Comparison of ENCODE assay signal across 15 cellular contexts in the genomic region with DNA sequence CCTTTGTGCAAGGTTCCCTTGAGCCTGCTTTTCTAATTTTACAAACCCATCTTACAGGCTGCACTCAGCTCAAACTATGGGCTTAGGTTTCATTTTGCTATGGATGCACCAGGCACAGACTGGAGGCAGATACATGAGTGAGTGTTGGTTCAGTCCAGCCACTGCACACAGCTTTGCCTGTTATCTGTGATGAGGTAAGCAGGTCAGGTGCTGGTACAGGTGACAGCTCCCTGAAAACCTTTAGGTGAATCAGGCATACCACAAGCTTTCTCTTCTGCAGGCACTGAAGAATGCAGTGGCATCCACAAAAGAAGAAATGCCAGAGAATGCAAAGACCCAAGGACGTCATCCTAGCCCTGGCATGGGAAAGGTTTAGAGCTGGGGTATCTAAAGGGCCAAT. TPM values are rescaled to one million over a fixed set of nuclear protein-coding genes. Genes with fewer than 3 reads are reported as not detected.
"Had no signal": no experiment of that assay in that cellular context is flagged by ENCODE, and none has a peak within 500 bp of the region (broad histone marks: within the 10 kb centered on the region; RNA-seq: fewer than 3 reads in every experiment).

No MANE protein-coding gene starts in this region.

RNA-seq across cellular contexts. Expression of a gene that starts 3.3 kb away (rescaled TPM):
- total RNA-seq: activated B cell treated with CpG ODN at 0.5 μM for 24 hours; activated CD4-positive, alpha-beta memory T cell treated with anti-CD3 and anti-CD28 coated beads for 36 hours; activated CD4-positive, alpha-beta memory T cell treated with anti-CD3 and anti-CD28 coated beads, Interleukin-2, amount 10 ng/mL, durations not matched to agents 7 days and 5 days; activated CD4-positive, alpha-beta T cell treated with anti-CD3 and anti-CD28 coated beads for 36 hours; activated CD4-positive, alpha-beta T cell treated with anti-CD3 and anti-CD28 coated beads, Interleukin-2, amount 10 ng/mL, durations not matched to agents 24 days and 14 days; activated CD4-positive, alpha-beta T cell treated with anti-CD3 and anti-CD28 coated beads, Interleukin-2, amount 10 ng/mL, durations not matched to agents 7 days and 5 days; activated CD8-positive, alpha-beta memory T cell treated with anti-CD3 and anti-CD28 coated beads for 36 hours; activated CD8-positive, alpha-beta memory T cell treated with anti-CD3 and anti-CD28 coated beads, Interleukin-2, amount 10 ng/mL, durations not matched to agents 7 days and 5 days; activated CD8-positive, alpha-beta T cell treated with anti-CD3 and anti-CD28 coated beads for 36 hours; activated CD8-positive, alpha-beta T cell treated with anti-CD3 and anti-CD28 coated beads, Interleukin-2, amount 10 ng/mL, durations not matched to agents 7 days and 5 days; T-cell; T-helper 1 cell treated with Interleukin-12 subunit alpha and Interleukin-12 subunit beta and Interleukin-4 antibody, amounts not matched to agents 30 ng/mL and 1 ng/mL, for 36 hours; T-helper 17 cell; T-helper 2 cell treated with Interferon-gamma antibody and Interleukin-4, amounts not matched to agents 100 ng/mL and 5 ng/mL, for 36 hours; WTC11 had no signal
